16 cellular contexts compared by ENCODE assay signal in genomic region chr7:33072471-33072870, GRCh38. TPM values are rescaled to one million over a fixed set of nuclear protein-coding genes. Genes with fewer than 3 reads are reported as not detected.
DNase-seq lines count a peak whose midpoint lies in the region; ATAC-seq, FAIRE-seq and TF ChIP-seq lines count a peak whose summit lies in the region.
"Had no signal": no experiment of that assay in that cellular context is flagged by ENCODE, and none has a peak within 500 bp of the region (broad histone marks: within the 10 kb centered on the region; RNA-seq: fewer than 3 reads in every experiment).

No MANE protein-coding gene starts in this region.

- no peak for TF ChIP-seq EP300 in gastroesophageal sphincter (IDR thresholded peaks at IDR 0.05)

- DNase-seq in Right ventricle myocardium inferior (ENCODE audit: missing footprints) (no peak), cardiac septum (ENCODE audit: low spot score) (no peak), astrocyte (ENCODE audit: low read depth) (peak; percentile 83), stromal cell of bone marrow (ENCODE audit: low read depth) (peak; percentile 50), DMS53 (lab: John Stamatoyannopoulos, UW) (no peak), BE2C (no peak), lower leg skin (ENCODE audit: low spot score in 2 of 2) (no peak)
- DNase-seq: activated T-cell treated with anti-CD3 and anti-CD28 coated beads, Interleukin-2, amount 50 U/mL, for 1 hour; KBM-7; ovary; stimulated activated CD4-positive, alpha-beta T cell treated with anti-CD3 and anti-CD28 coated beads, Interleukin-4, amount 100 ng/mL, for 4 hours had no signal

- peaks cover 3% of the 10 kb centered on the region for H3K27me3 Mint-ChIP-seq in astrocyte (ENCODE audit: low read depth, unreplicated experiment)

- H3K9ac ChIP-seq in astrocyte (ENCODE audit: low read length) = no peak overlapping the region

- ATAC-seq in Right ventricle myocardium inferior = peak; percentile 31
- ATAC-seq in gastroesophageal sphincter = peak; percentile 58
- ATAC-seq: WTC11 had no signal

- H3K27ac ChIP-seq in astrocyte (ENCODE audit: low read depth, low read length) (peak overlapping the region; percentile 10), gastroesophageal sphincter (no peak overlapping the region)
- H3K27ac ChIP-seq: ovary had no signal

- peak overlapping the region; percentile 56 for H3K27ac Mint-ChIP-seq in astrocyte (ENCODE audit: unreplicated experiment)
- H3K27ac Mint-ChIP-seq: WTC11 had no signal

- H3K4me1 Mint-ChIP-seq in astrocyte (ENCODE audit: low read depth, unreplicated experiment) = peaks cover 5% of the 10 kb centered on the region
- H3K4me1 Mint-ChIP-seq: brain had no signal

- peaks cover 6% of the 10 kb centered on the region for H3K9me3 ChIP-seq in astrocyte (ENCODE audit: insufficient read depth, low read depth, low read length)
- peaks cover 0 to 10% (median 0%) of the 10 kb centered on the region in 3 donors for H3K9me3 ChIP-seq in gastroesophageal sphincter
- H3K9me3 ChIP-seq in BE2C = peaks cover 9% of the 10 kb centered on the region
- H3K9me3 ChIP-seq: ovary had no signal

- H3K27me3 ChIP-seq in astrocyte (ENCODE audit: insufficient read depth, low read length) (no peaks in the 10 kb centered on the region), gastroesophageal sphincter (no peaks in the 10 kb centered on the region), BE2C (peaks cover 36% of the 10 kb centered on the region)
- H3K27me3 ChIP-seq: esophagus muscularis mucosa, ovary had no signal

- H3K4me1 ChIP-seq in astrocyte (ENCODE audit: insufficient read depth, low read length) (peaks cover 3% of the 10 kb centered on the region), gastroesophageal sphincter (peaks cover 0 to 11% (median 2%) of the 10 kb centered on the region in 3 donors), BE2C (no peaks in the 10 kb centered on the region)

- no peak overlapping the region for H3K4me3 Mint-ChIP-seq in astrocyte (ENCODE audit: unreplicated experiment)
- H3K4me3 Mint-ChIP-seq: WTC11 had no signal

- 0 to 18% methylated on average over 2 of the region's 2 CpGs for whole genome bisulfite sequencing in gastroesophageal sphincter (ENCODE audit: low coverage in 1 of 2), 2 donors
- 13 to 16% methylated on average over 2 of the region's 2 CpGs for WGBS in lower leg skin, 2 donors

- TF ChIP-seq POLR2A in gastroesophageal sphincter (IDR thresholded peaks at IDR 0.05) (no peak), lower leg skin (IDR thresholded peaks at IDR 0.05) (no peak)

- no peaks in the 10 kb centered on the region for H3K36me3 ChIP-seq in astrocyte (ENCODE audit: insufficient read depth, low read length)
- no peaks in the 10 kb centered on the region for H3K36me3 ChIP-seq in gastroesophageal sphincter
- H3K36me3 ChIP-seq in BE2C = no peaks in the 10 kb centered on the region
- H3K36me3 ChIP-seq: esophagus muscularis mucosa, ovary had no signal

- intact Hi-C loops in Right ventricle myocardium inferior (cut with DNase I) = no loop called here
- intact Hi-C loops in cardiac septum (cut with DNase I) = no loop called here
- intact Hi-C loops in lower leg skin (cut with DNase I; ENCODE audit: low total_unique reads) = no loop called here

- peak; percentile 97 for FAIRE-seq in astrocyte (lab: Jason Lieb, UNC)
- FAIRE-seq: G401.6 had no signal

- peak overlapping the region; percentile 56 for H3K4me2 ChIP-seq in astrocyte (ENCODE audit: low read length)

- H3K79me2 ChIP-seq in astrocyte (ENCODE audit: insufficient read depth, low read length) = no peaks in the 10 kb centered on the region

- TF ChIP-seq CTCF in astrocyte (IDR thresholded peaks at IDR 0.05; ENCODE audit: insufficient read depth, low read depth, low read length) (no peak), gastroesophageal sphincter (IDR thresholded peaks at IDR 0.05) (no peak), BE2C (IDR thresholded peaks at IDR 0.05; ENCODE audit: low read depth, low read length) (no peak), lower leg skin (IDR thresholded peaks at IDR 0.05) (no peak)

- H3K36me3 Mint-ChIP-seq in astrocyte (ENCODE audit: low read depth, unreplicated experiment) = no peaks in the 10 kb centered on the region
- H3K36me3 Mint-ChIP-seq: brain had no signal

- no peak overlapping the region for H3K4me3 ChIP-seq in astrocyte (ENCODE audit: insufficient read depth, low read depth, low read length)
- H3K4me3 ChIP-seq in gastroesophageal sphincter = no peak overlapping the region
- H3K4me3 ChIP-seq in BE2C (ENCODE audit: low read depth, low read length) = no peak overlapping the region
- no peak overlapping the region for H3K4me3 ChIP-seq in lower leg skin (ENCODE audit: low read depth, poor library complexity, severe bottlenecking)
- H3K4me3 ChIP-seq: esophagus muscularis mucosa, ovary had no signal

- H3K9me3 Mint-ChIP-seq in astrocyte (ENCODE audit: unreplicated experiment) = peaks cover 4% of the 10 kb centered on the region

- H4K20me1 ChIP-seq in astrocyte (ENCODE audit: insufficient read depth, low read length) = no peaks in the 10 kb centered on the region

- no peak overlapping the region for H2AFZ ChIP-seq in astrocyte (ENCODE audit: low read depth, low read length)

RNA-seq across cellular contexts. Expression of gene NT5C3A, which starts 9.9 kb away (rescaled TPM):
- total RNA-seq in Right ventricle myocardium inferior (25.5 TPM), cardiac septum (21.7 TPM), astrocyte (21.9 and 24.1 TPM in 2 replicates), gastroesophageal sphincter (10 to 100 TPM; 13.1 to 32.5 (median 20.2) TPM), lower leg skin (10 to 100 TPM; 30.6 to 44.6 (median 38.9) TPM)
- polyA plus RNA-seq in BE2C (2012; ENCODE audit: insufficient read depth, insufficient read length, low read depth) = 28.6 TPM

RNA-seq across cellular contexts. Expression of gene RP9, which starts 36.7 kb away (rescaled TPM):
- total RNA-seq in Right ventricle myocardium inferior (20.0 TPM), cardiac septum (19.3 TPM), astrocyte (16.5 and 17.8 TPM in 2 replicates), gastroesophageal sphincter (10 to 100 TPM in 2 of 4 donors, 1 to 10 TPM in 2; 4.7 to 11.7 (median 10.1) TPM), lower leg skin (10 to 100 TPM in 1 of 4 donors, 1 to 10 TPM in 3; 5.2 to 16.1 (median 7.3) TPM)
- 73.0 TPM for polyA plus RNA-seq in BE2C (2012; ENCODE audit: insufficient read depth, insufficient read length, low read depth)

RNA-seq across cellular contexts. Expression of gene BBS9, which starts 56.9 kb away (rescaled TPM):
- 10.2 TPM for total RNA-seq in Right ventricle myocardium inferior
- total RNA-seq in cardiac septum = 8.7 TPM
- 25.1 and 25.3 TPM in 2 replicates for total RNA-seq in astrocyte
- 10 to 100 TPM; 11.2 to 34.5 (median 20.4) TPM for total RNA-seq in gastroesophageal sphincter
- polyA plus RNA-seq in BE2C (2012; ENCODE audit: insufficient read depth, insufficient read length, low read depth) = 3.4 TPM
- total RNA-seq in lower leg skin = 10 to 100 TPM; 10.1 to 25.1 (median 11.2) TPM

Comparison
In these comparisons a context has a peak if more than half of its experiments do, and no peak if none do; other contexts are left out.
1. DNase-seq: peak in astrocyte (single experiment) and stromal cell of bone marrow (single experiment); none in Right ventricle myocardium inferior (single experiment), cardiac septum (single experiment), DMS53 (single experiment), BE2C (single experiment) and lower leg skin (0 of 2).